In the genomic region with DNA sequence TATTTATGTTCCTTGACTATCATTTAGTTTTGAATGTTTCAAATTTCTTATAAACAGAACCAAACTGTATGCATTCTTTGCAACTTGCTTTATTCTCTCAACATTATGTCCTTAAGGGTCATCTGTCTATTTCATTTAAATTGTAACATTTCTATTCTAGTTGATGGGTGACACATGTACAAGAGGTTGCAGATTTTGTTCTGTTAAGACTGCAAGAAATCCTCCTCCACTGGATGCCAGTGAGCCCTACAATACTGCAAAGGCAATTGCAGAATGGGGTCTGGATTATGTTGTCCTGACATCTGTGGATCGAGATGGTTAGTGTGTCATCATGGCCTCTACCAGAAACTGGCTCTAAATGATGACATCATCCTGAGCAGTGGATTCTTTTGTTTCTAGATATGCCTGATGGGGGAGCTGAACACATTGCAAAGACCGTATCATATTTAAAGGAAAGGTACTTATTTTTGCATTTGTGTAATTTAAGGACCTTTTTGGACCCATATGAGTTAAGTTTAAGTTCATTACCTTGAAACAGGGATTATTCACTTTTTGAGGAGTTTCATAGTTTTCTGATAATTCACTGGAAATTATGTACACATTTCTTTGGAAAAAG, we compare ENCODE assay signal across 8 cellular contexts. TPM values are rescaled to one million over a fixed set of nuclear protein-coding genes. Genes with fewer than 3 reads are reported as not detected.
DNase-seq lines count a peak whose midpoint lies in the region; ATAC-seq and TF ChIP-seq lines count a peak whose summit lies in the region.

No MANE protein-coding gene starts in this region.

- no peak for ATAC-seq in HG02973 (IDR thresholded peaks at IDR 0.05; ENCODE audit: unreplicated experiment)
- ATAC-seq in GM19324 (IDR thresholded peaks at IDR 0.05; ENCODE audit: low FRiP score, unreplicated experiment): no peak
- no peak for ATAC-seq in HG03175 (IDR thresholded peaks at IDR 0.05; ENCODE audit: unreplicated experiment)
- no peak for ATAC-seq in GM19035 (IDR thresholded peaks at IDR 0.05; ENCODE audit: unreplicated experiment)

- TF ChIP-seq CTCF in AG04449 (IDR thresholded peaks at IDR 0.05; ENCODE audit: insufficient read depth, low read length, missing control alignments) (no peak), fibroblast of pulmonary artery (IDR thresholded peaks at IDR 0.05; ENCODE audit: low read length, missing control alignments) (peak; percentile 33)

- POLR2A ChIA-PET in AG04449 (lab: Yijun Ruan, JAX): interaction anchor here (0.7 kb wide), 1 partner anchor 62 kb away, joined by 4 read pairs; the partner anchor contains the start of gene UGDH

- CTCF ChIA-PET in AG04449 (lab: Yijun Ruan, JAX): interaction anchor here (0.6 to 1.5 kb wide), 3 partner anchors 14 to 502 kb away, joined by 3 to 4 read pairs (median 3); no protein-coding TSS in a partner anchor

- H3K4me3 ChIP-seq in AG04449 (ENCODE audit: low read depth, low read length) (no peak overlapping the region), fibroblast of pulmonary artery (replicated peaks; ENCODE audit: low read depth, low read length) (no peak overlapping the region)

- DNase-seq in AG04449 (ENCODE audit: low read depth, low spot score) (peak; percentile 31), HCEC 1CT (peak; percentile 77), SK-N-DZ (ENCODE audit: low spot score) (peak; percentile 90), fibroblast of pulmonary artery (ENCODE audit: low read depth) (peak; percentile 92)

RNA-seq across cellular contexts. Expression of gene LIAS, which starts 6.1 kb away (rescaled TPM):
- polyA plus RNA-seq in SK-N-DZ (2014; cell fraction: cytosol; rRNA removed): 23.0 and 28.6 TPM in 2 replicates
- polyA plus RNA-seq in SK-N-DZ (2014; cell fraction: nucleus; rRNA removed): 17.0 and 17.1 TPM in 2 replicates

RNA-seq across cellular contexts. Expression of gene RPL9, which starts 6.3 kb away (rescaled TPM):
- polyA plus RNA-seq in SK-N-DZ (2014; cell fraction: cytosol; rRNA removed): 4,928 and 7,239 TPM in 2 replicates
- 2,869 and 8,300 TPM in 2 replicates for polyA plus RNA-seq in SK-N-DZ (2014; cell fraction: nucleus; rRNA removed)

RNA-seq across cellular contexts. Expression of gene KLB, which starts 58.3 kb away (rescaled TPM):
- polyA plus RNA-seq in SK-N-DZ (2014; cell fraction: cytosol; rRNA removed): not detected in 2 replicates
- polyA plus RNA-seq in SK-N-DZ (2014; cell fraction: nucleus; rRNA removed): not detected in 2 replicates

Comparison
In these comparisons a context has a peak if more than half of its experiments do, and no peak if none do; other contexts are left out.
1. DNase-seq: peak in every context shown above with its lines; median percentile 92 in fibroblast of pulmonary artery; 90 in SK-N-DZ; 77 in HCEC 1CT; 31 in AG04449.